24 cellular contexts compared by ENCODE assay signal in genomic region chr5:541888-542692, GRCh38. TPM values are rescaled to one million over a fixed set of nuclear protein-coding genes. Genes with fewer than 3 reads are reported as not detected.
A peak's percentile ranks its signal among the peaks of the same experiment; 100 is the strongest.
DNase-seq lines count a peak whose midpoint lies in the region; ATAC-seq and TF ChIP-seq lines count a peak whose summit lies in the region.
"Had no signal": no experiment of that assay in that cellular context is flagged by ENCODE, and none has a peak within 500 bp of the region (broad histone marks: within the 10 kb centered on the region; RNA-seq: fewer than 3 reads in every experiment).

No MANE protein-coding gene starts in this region.

- no peaks in the 10 kb centered on the region for H3K9me3 ChIP-seq in Loucy (ENCODE audit: insufficient read depth, low read depth, low read length)
- no peaks in the 10 kb centered on the region for H3K9me3 ChIP-seq in sigmoid colon

- H3K36me3 ChIP-seq in Loucy (ENCODE audit: insufficient read depth, low read length) (no peaks in the 10 kb centered on the region), sigmoid colon (no peaks in the 10 kb centered on the region)

- TF ChIP-seq EP300 in sigmoid colon (IDR thresholded peaks at IDR 0.05), result no peak

- H3K27me3 ChIP-seq in Loucy (ENCODE audit: insufficient read depth, low read length, poor library complexity, severe bottlenecking) (no peaks in the 10 kb centered on the region), sigmoid colon (peaks cover 5 to 55% (median 22%) of the 10 kb centered on the region in 3 donors)

- intact Hi-C loops in activated CD8-positive, alpha-beta T cell treated with anti-CD3 and anti-CD28 coated beads for 36 hours (cut with micrococcal nuclease), result no loop called here
- intact Hi-C loops in left ventricle myocardium superior (cut with micrococcal nuclease) (no loop called here), sigmoid colon (cut with DNase I) (no loop called here)

- no peaks in the 10 kb centered on the region for H3K27me3 Mint-ChIP-seq in activated CD8-positive, alpha-beta T cell treated with anti-CD3 and anti-CD28 coated beads for 36 hours
- peaks cover 6% of the 10 kb centered on the region for H3K27me3 Mint-ChIP-seq in activated CD8-positive, alpha-beta T cell treated with anti-CD3 and anti-CD28 coated beads, Interleukin-2, amount 10 ng/mL, durations not matched to agents 7 days and 5 days (ENCODE audit: low read depth)

- no peaks in the 10 kb centered on the region for H3K79me2 ChIP-seq in Loucy (ENCODE audit: insufficient read depth, low read length)

- peak overlapping the region; percentile 89 for H3K4me2 ChIP-seq in Loucy (ENCODE audit: low read depth, low read length, poor library complexity, severe bottlenecking)

- H3K4me1 ChIP-seq in Loucy (ENCODE audit: insufficient read depth, low read length, poor library complexity, severe bottlenecking) (peaks cover 22% of the 10 kb centered on the region), sigmoid colon (no peaks in the 10 kb centered on the region)

- no peak for TF ChIP-seq CTCF in activated CD8-positive, alpha-beta T cell treated with anti-CD3 and anti-CD28 coated beads for 36 hours (IDR thresholded peaks at IDR 0.05)
- TF ChIP-seq CTCF in Loucy (conservative IDR thresholded peaks at IDR 0.05; ENCODE audit: low read length) (no peak), sigmoid colon (IDR thresholded peaks at IDR 0.05) (no peak)

- H3K4me3 ChIP-seq in Loucy (ENCODE audit: low read length, poor library complexity, severe bottlenecking), result no peak overlapping the region
- H3K4me3 ChIP-seq in sigmoid colon, result no peak overlapping the region

- no peak overlapping the region for H3K27ac ChIP-seq in sigmoid colon

- TF ChIP-seq POLR2A in sigmoid colon (IDR thresholded peaks at IDR 0.05), result no peak

- H2AFZ ChIP-seq in Loucy (ENCODE audit: low read length), result no peak overlapping the region

- no peak overlapping the region for H3K4me3 Mint-ChIP-seq in activated CD8-positive, alpha-beta T cell treated with anti-CD3 and anti-CD28 coated beads for 36 hours
- no peak overlapping the region for H3K4me3 Mint-ChIP-seq in activated CD8-positive, alpha-beta T cell treated with anti-CD3 and anti-CD28 coated beads, Interleukin-2, amount 10 ng/mL, durations not matched to agents 7 days and 5 days
- H3K4me3 Mint-ChIP-seq: B cell, neural crest cell had no signal

- no peaks in the 10 kb centered on the region for H4K20me1 ChIP-seq in Loucy (ENCODE audit: insufficient read depth, low read length, poor library complexity, severe bottlenecking)

- CTCF ChIA-PET in activated CD8-positive, alpha-beta T cell treated with anti-CD3 and anti-CD28 coated beads for 36 hours (lab: Charles Lee), result no interaction called here
- CTCF ChIA-PET in activated CD8-positive, alpha-beta T cell treated with anti-CD3 and anti-CD28 coated beads, Interleukin-2, amount 10 ng/mL, durations not matched to agents 7 days and 5 days (lab: Charles Lee), result interaction anchor here (1.2 kb wide), 1 partner anchor 13 kb away, joined by 4 read pairs; no protein-coding TSS in a partner anchor

- no peak overlapping the region for H3K9ac ChIP-seq in Loucy (ENCODE audit: low read depth, low read length, poor library complexity, severe bottlenecking)

- no peaks in the 10 kb centered on the region for H3K9me3 Mint-ChIP-seq in activated CD8-positive, alpha-beta T cell treated with anti-CD3 and anti-CD28 coated beads for 36 hours
- no peaks in the 10 kb centered on the region for H3K9me3 Mint-ChIP-seq in activated CD8-positive, alpha-beta T cell treated with anti-CD3 and anti-CD28 coated beads, Interleukin-2, amount 10 ng/mL, durations not matched to agents 7 days and 5 days (ENCODE audit: insufficient read depth)
- H3K9me3 Mint-ChIP-seq: neural crest cell had no signal

- peak; percentile 2 for DNase-seq in activated CD8-positive, alpha-beta T cell treated with anti-CD3 and anti-CD28 coated beads for 36 hours
- no peak for DNase-seq in activated CD8-positive, alpha-beta T cell treated with anti-CD3 and anti-CD28 coated beads, Interleukin-2, amount 10 ng/mL, durations not matched to agents 7 days and 5 days
- DNase-seq in left ventricle myocardium superior, result peak; percentile 15
- DNase-seq in sigmoid colon, result peak; percentile 51
- no peak for DNase-seq in HuH-7 (ENCODE audit: low spot score)
- no peak for DNase-seq in T-helper 9 cell
- no peak for DNase-seq in stimulated activated CD4-positive, alpha-beta T cell treated with anti-CD3 and anti-CD28 coated beads, Interleukin-12 subunit alpha, Interleukin-12 subunit beta, amount 100 ng/mL, for 4 hours
- DNase-seq: activated CD4-positive, alpha-beta T cell treated with anti-CD3 and anti-CD28 coated beads, Interleukin-2, amount 50 U/mL, for 1 hour; activated T-cell treated with anti-CD3 and anti-CD28 coated beads, Interleukin-2, amount 50 U/mL, for 1 hour; erythroblast; foreskin melanocyte; GOT3; hypothalamus; islet precursor cell; midbrain; NCI-H1105; NCI-H2081 treated with DMSO at 0.1 percent for 48 hours; NCI-H510A; stimulated activated CD4-positive, alpha-beta T cell treated with anti-CD3 and anti-CD28 coated beads, Interleukin-15, amount 100 ng/mL, for 24 hours; stimulated activated naive CD4-positive, alpha-beta T cell treated with Interleukin-2 at 50 U/mL for 16 hours; trophoblast cell had no signal

- H3K4me1 Mint-ChIP-seq in activated CD8-positive, alpha-beta T cell treated with anti-CD3 and anti-CD28 coated beads for 36 hours (ENCODE audit: low read depth), result peaks cover 17% of the 10 kb centered on the region
- peaks cover 23% of the 10 kb centered on the region for H3K4me1 Mint-ChIP-seq in activated CD8-positive, alpha-beta T cell treated with anti-CD3 and anti-CD28 coated beads, Interleukin-2, amount 10 ng/mL, durations not matched to agents 7 days and 5 days (ENCODE audit: low read depth)
- H3K4me1 Mint-ChIP-seq: neural crest cell had no signal

- no peak overlapping the region for H3K27ac Mint-ChIP-seq in activated CD8-positive, alpha-beta T cell treated with anti-CD3 and anti-CD28 coated beads for 36 hours
- H3K27ac Mint-ChIP-seq in activated CD8-positive, alpha-beta T cell treated with anti-CD3 and anti-CD28 coated beads, Interleukin-2, amount 10 ng/mL, durations not matched to agents 7 days and 5 days, result no peak overlapping the region

- H3K9me2 ChIP-seq in Loucy (replicated peaks; ENCODE audit: low read depth, low read length), result no peaks in the 10 kb centered on the region

- POLR2A ChIA-PET in activated CD8-positive, alpha-beta T cell treated with anti-CD3 and anti-CD28 coated beads for 36 hours (lab: Charles Lee), result no interaction called here
- POLR2A ChIA-PET in activated CD8-positive, alpha-beta T cell treated with anti-CD3 and anti-CD28 coated beads, Interleukin-2, amount 10 ng/mL, durations not matched to agents 7 days and 5 days (lab: Charles Lee), result no interaction called here

- no peaks in the 10 kb centered on the region for H3K36me3 Mint-ChIP-seq in activated CD8-positive, alpha-beta T cell treated with anti-CD3 and anti-CD28 coated beads for 36 hours (ENCODE audit: low read depth)
- no peaks in the 10 kb centered on the region for H3K36me3 Mint-ChIP-seq in activated CD8-positive, alpha-beta T cell treated with anti-CD3 and anti-CD28 coated beads, Interleukin-2, amount 10 ng/mL, durations not matched to agents 7 days and 5 days (ENCODE audit: low read depth)

- ATAC-seq in activated CD8-positive, alpha-beta T cell treated with anti-CD3 and anti-CD28 coated beads for 36 hours, result no peak
- ATAC-seq in activated CD8-positive, alpha-beta T cell treated with anti-CD3 and anti-CD28 coated beads, Interleukin-2, amount 10 ng/mL, durations not matched to agents 7 days and 5 days, result no peak
- ATAC-seq in left ventricle myocardium superior, result no peak

- 73 to 85% methylated on average over 23 of the region's 23 CpGs for WGBS in sigmoid colon, 2 donors

- no peaks in the 10 kb centered on the region for H3F3A ChIP-seq in Loucy (ENCODE audit: low read depth)

RNA-seq across cellular contexts. Expression of gene SLC9A3, which starts 17.8 kb away (rescaled TPM):
- total RNA-seq in activated CD8-positive, alpha-beta T cell treated with anti-CD3 and anti-CD28 coated beads for 36 hours, result 1 to 10 TPM; 3.2 to 3.3 TPM
- 1 to 10 TPM; 1.6 to 1.9 TPM for total RNA-seq in activated CD8-positive, alpha-beta T cell treated with anti-CD3 and anti-CD28 coated beads, Interleukin-2, amount 10 ng/mL, durations not matched to agents 7 days and 5 days
- total RNA-seq in left ventricle myocardium superior (1.3 TPM), sigmoid colon (1 to 10 TPM in 3 of 4 donors, under 1 TPM in 1; 0.83 to 2.5 (median 2.4) TPM)
- polyA plus RNA-seq in sigmoid colon, result 10 to 100 TPM; 12.0 to 51.3 (median 19.9) TPM

Comparison
In these comparisons a context has a peak if more than half of its experiments do, and no peak if none do; other contexts are left out.
1. DNase-seq: peak in activated CD8-positive, alpha-beta T cell treated with anti-CD3 and anti-CD28 coated beads for 36 hours (single experiment), left ventricle myocardium superior (single experiment) and sigmoid colon (single experiment); none in activated CD8-positive, alpha-beta T cell treated with anti-CD3 and anti-CD28 coated beads, Interleukin-2, amount 10 ng/mL, durations not matched to agents 7 days and 5 days (single experiment), HuH-7 (single experiment), T-helper 9 cell (single experiment) and stimulated activated CD4-positive, alpha-beta T cell treated with anti-CD3 and anti-CD28 coated beads, Interleukin-12 subunit alpha, Interleukin-12 subunit beta, amount 100 ng/mL, for 4 hours (single experiment).